ENCODE assay signal across 10 cellular contexts in genomic region chr2:68465081-68465916, GRCh38. TPM values are rescaled to one million over a fixed set of nuclear protein-coding genes. Genes with fewer than 3 reads are reported as not detected.
DNase-seq lines count a peak whose midpoint lies in the region; ATAC-seq, FAIRE-seq and TF ChIP-seq lines count a peak whose summit lies in the region.
"Had no signal": no experiment of that assay in that cellular context is flagged by ENCODE, and none has a peak within 500 bp of the region (broad histone marks: within the 10 kb centered on the region; RNA-seq: fewer than 3 reads in every experiment).

No MANE protein-coding gene starts in this region.

- DNase-seq in GM12892 (ENCODE audit: insufficient read length) (no peak), mammary epithelial cell (peak; percentile 61), skeletal muscle cell (ENCODE audit: low read depth) (peak; percentile 11), gastrocnemius medialis (no peak), NCI-H526 treated with DMSO at 0.1 percent for 48 hours (lab: John Stamatoyannopoulos, UW) (no peak)
- DNase-seq: GF-D8, spleen had no signal

- no peaks in the 10 kb centered on the region for H3K36me3 ChIP-seq in mammary epithelial cell (ENCODE audit: insufficient read depth, low read length)
- no peaks in the 10 kb centered on the region for H3K36me3 ChIP-seq in gastrocnemius medialis
- H3K36me3 ChIP-seq: spleen had no signal

- H3K27ac ChIP-seq in mammary epithelial cell (ENCODE audit: insufficient read depth, low read depth, low read length) (peak overlapping the region; percentile 89), gastrocnemius medialis (no peak overlapping the region)

- ATAC-seq in HG03097 (IDR thresholded peaks at IDR 0.05; ENCODE audit: low FRiP score, unreplicated experiment) (no peak), gastrocnemius medialis (no peak), GM19395 (IDR thresholded peaks at IDR 0.05; ENCODE audit: unreplicated experiment) (no peak)

- H3K4me1 Mint-ChIP-seq in T-helper 1 cell treated with Interleukin-12 subunit alpha and Interleukin-12 subunit beta and Interleukin-4 antibody, amounts not matched to agents 30 μg/mL and 1 μg/mL, for 36 hours (ENCODE audit: low read depth): peaks cover 41% of the 10 kb centered on the region

- peak; percentile 51 for FAIRE-seq in GM12892 (lab: Jason Lieb, UNC)

- BruUV-seq in mammary epithelial cell (replicated peaks; lab: Mats Ljungman, UMichigan): no TSS peak

- H3K4me2 ChIP-seq in mammary epithelial cell (ENCODE audit: insufficient read depth, low read depth, low read length): peak overlapping the region; percentile 83

- TF ChIP-seq CTCF in mammary epithelial cell (conservative IDR thresholded peaks at IDR 0.05 in 1 of 2, IDR thresholded peaks at IDR 0.05 in 1 of 2; ENCODE audit: extremely low read depth in 1 of 2, insufficient read depth in 1 of 2, low read depth in 1 of 2, low read length in 2 of 2) (no peak), gastrocnemius medialis (IDR thresholded peaks at IDR 0.05 in 4 of 5, conservative IDR thresholded peaks at IDR 0.05 in 1 of 5) (no peak)

- H3K9ac ChIP-seq in mammary epithelial cell (ENCODE audit: insufficient read depth, low read length): no peak overlapping the region

- H3K27me3 Mint-ChIP-seq in T-helper 1 cell treated with Interleukin-12 subunit alpha and Interleukin-12 subunit beta and Interleukin-4 antibody, amounts not matched to agents 30 μg/mL and 1 μg/mL, for 36 hours (ENCODE audit: low read depth): no peaks in the 10 kb centered on the region

- no peak overlapping the region for H2AFZ ChIP-seq in mammary epithelial cell (ENCODE audit: low read depth, low read length)

- CTCF ChIA-PET in mammary epithelial cell (lab: Charles Lee; ENCODE audit: low non-redundant PET): interaction anchor here (0.7 kb wide), 1 partner anchor 130 kb away, joined by 3 read pairs; no protein-coding TSS in a partner anchor

- no peaks in the 10 kb centered on the region for H3K9me3 ChIP-seq in mammary epithelial cell (replicated peaks; ENCODE audit: insufficient read depth, low read length)
- no peaks in the 10 kb centered on the region for H3K9me3 ChIP-seq in gastrocnemius medialis
- H3K9me3 ChIP-seq: spleen had no signal

- peak overlapping the region; percentile 93 for H3K27ac Mint-ChIP-seq in T-helper 1 cell treated with Interleukin-12 subunit alpha and Interleukin-12 subunit beta and Interleukin-4 antibody, amounts not matched to agents 30 μg/mL and 1 μg/mL, for 36 hours

- no peaks in the 10 kb centered on the region for H3K27me3 ChIP-seq in mammary epithelial cell (ENCODE audit: insufficient read depth, low read length)
- H3K27me3 ChIP-seq in gastrocnemius medialis: no peaks in the 10 kb centered on the region
- H3K27me3 ChIP-seq: spleen had no signal

- 62% methylated on average over 7 of the region's 7 CpGs for WGBS in mammary epithelial cell (ENCODE audit: low coverage, missing lambda C conversion rate)

- peaks cover 17% of the 10 kb centered on the region for H3K79me2 ChIP-seq in mammary epithelial cell (ENCODE audit: insufficient read depth, low read length)

- H3K9me3 Mint-ChIP-seq in T-helper 1 cell treated with Interleukin-12 subunit alpha and Interleukin-12 subunit beta and Interleukin-4 antibody, amounts not matched to agents 30 μg/mL and 1 μg/mL, for 36 hours: no peaks in the 10 kb centered on the region

- H3K36me3 Mint-ChIP-seq in T-helper 1 cell treated with Interleukin-12 subunit alpha and Interleukin-12 subunit beta and Interleukin-4 antibody, amounts not matched to agents 30 μg/mL and 1 μg/mL, for 36 hours (ENCODE audit: low read depth): peaks cover 5% of the 10 kb centered on the region

- in situ Hi-C loops in mammary epithelial cell (cut with MboI; ENCODE audit: low sequenced_read_pairs in 2 of 2): loop anchor here in 1 of 2 donors (5.0 to 10.0 kb wide), 2 partner anchors 242 to 460 kb away; no protein-coding TSS in a partner anchor
- in situ Hi-C loops in gastrocnemius medialis (cut with MboI; ENCODE audit: low sequenced_read_pairs in 4 of 4): no loop called here

- no peaks in the 10 kb centered on the region for H4K20me1 ChIP-seq in mammary epithelial cell (ENCODE audit: insufficient read depth, low read length)

- H3K4me3 ChIP-seq in mammary epithelial cell (replicated peaks in 1 of 3; ENCODE audit: insufficient read depth in 1 of 3, low read depth in 2 of 3, low read length in 3 of 3): peak overlapping the region in 1 of 3 experiments; percentile 97
- no peak overlapping the region for H3K4me3 ChIP-seq in skeletal muscle cell (ENCODE audit: low read depth, low read length)
- no peak overlapping the region for H3K4me3 ChIP-seq in gastrocnemius medialis

- intact Hi-C loops in mammary epithelial cell (cut with micrococcal nuclease): loop anchor here (10.0 kb wide), 1 partner anchor 360 kb away; no protein-coding TSS in a partner anchor
- intact Hi-C loops in gastrocnemius medialis (cut with DNase I; ENCODE audit: low total_unique reads): loop anchor here (10.0 kb wide), 2 partner anchors 130 to 840 kb away; no protein-coding TSS in a partner anchor

- H3K4me1 ChIP-seq in mammary epithelial cell (ENCODE audit: insufficient read depth, low read length) (peaks cover 25% of the 10 kb centered on the region), gastrocnemius medialis (peaks cover 20 to 21% of the 10 kb centered on the region in 2 donors)

- dilution Hi-C loops in mammary epithelial cell (cut with HindIII; ENCODE audit: low sequenced_read_pairs): no loop called here

- peak overlapping the region; percentile 92 for H3K4me3 Mint-ChIP-seq in T-helper 1 cell treated with Interleukin-12 subunit alpha and Interleukin-12 subunit beta and Interleukin-4 antibody, amounts not matched to agents 30 μg/mL and 1 μg/mL, for 36 hours

- no peak for TF ChIP-seq POLR2A in GM12892 (IDR thresholded peaks at IDR 0.05; ENCODE audit: low read depth, low read length)
- no peak for TF ChIP-seq POLR2A in gastrocnemius medialis (IDR thresholded peaks at IDR 0.05)

RNA-seq across cellular contexts. Expression of gene FBXO48, which starts 1.8 kb away (rescaled TPM):
- polyA plus RNA-seq in GM12892 (2012; ENCODE audit: missing spikeins): 0.68 TPM
- 1 to 10 TPM; 1.3 to 1.6 TPM for total RNA-seq in mammary epithelial cell
- polyA plus RNA-seq in mammary epithelial cell: 0.78 TPM
- 3.0 TPM for polyA minus RNA-seq in mammary epithelial cell
- 1 to 10 TPM; 1.1 to 1.9 (median 1.5) TPM for total RNA-seq in gastrocnemius medialis

RNA-seq across cellular contexts. Expression of gene APLF, which starts 2.1 kb away (rescaled TPM):
- polyA plus RNA-seq in GM12892 (2012; ENCODE audit: missing spikeins): 1.9 TPM
- total RNA-seq in mammary epithelial cell (1 to 10 TPM; 3.7 to 4.8 TPM), gastrocnemius medialis (1 to 10 TPM; 2.3 to 4.8 (median 3.5) TPM)
- 0.97 TPM for polyA plus RNA-seq in mammary epithelial cell
- 6.1 TPM for polyA minus RNA-seq in mammary epithelial cell

Comparison
In these comparisons a context has a peak if more than half of its experiments do, and no peak if none do; other contexts are left out.
1. DNase-seq: peak in mammary epithelial cell (single experiment) and skeletal muscle cell (single experiment); none in GM12892 (single experiment), gastrocnemius medialis (0 of 2) and NCI-H526 treated with DMSO at 0.1 percent for 48 hours (single experiment).